Comparison of ENCODE assay signal across 11 cellular contexts in genomic region chr13:110015253-110015652, GRCh38.
A peak's percentile ranks its signal among the peaks of the same experiment; 100 is the strongest.
DNase-seq lines count a peak whose midpoint lies in the region; ATAC-seq and TF ChIP-seq lines count a peak whose summit lies in the region.
"Had no signal": no experiment of that assay in that cellular context is flagged by ENCODE, and none has a peak within 500 bp of the region (broad histone marks: within the 10 kb centered on the region; RNA-seq: fewer than 3 reads in every experiment).

No MANE protein-coding gene starts in this region.

- H3K4me3 ChIP-seq in stomach, result no peak overlapping the region
- H3K4me3 ChIP-seq: Peyer's patch had no signal

- H3K9me3 ChIP-seq in stomach, result no peaks in the 10 kb centered on the region
- H3K9me3 ChIP-seq: Peyer's patch had no signal

- H3K4me3 Mint-ChIP-seq in HFFc6 (no peak overlapping the region), chondrocyte (ENCODE audit: unreplicated experiment) (no peak overlapping the region)
- H3K4me3 Mint-ChIP-seq: activated naive CD8-positive, alpha-beta T cell treated with anti-CD3 and anti-CD28 coated beads, Interleukin-2, amount 50 U/mL, for 24 hours had no signal

- TF ChIP-seq CTCF in HFFc6 (IDR thresholded peaks at IDR 0.05) (no peak), chondrocyte (IDR thresholded peaks at IDR 0.05) (no peak), stomach (IDR thresholded peaks at IDR 0.05) (no peak)

- H3K27me3 Mint-ChIP-seq in HFFc6 (ENCODE audit: insufficient read depth) (no peaks in the 10 kb centered on the region; the same call in 1 of the 2 replicates), chondrocyte (ENCODE audit: low read depth) (no peaks in the 10 kb centered on the region)
- H3K27me3 Mint-ChIP-seq: activated naive CD8-positive, alpha-beta T cell treated with anti-CD3 and anti-CD28 coated beads, Interleukin-2, amount 50 U/mL, for 24 hours had no signal

- no peaks in the 10 kb centered on the region for H3K27me3 ChIP-seq in stomach
- H3K27me3 ChIP-seq: Peyer's patch had no signal

- peaks cover 0 to 10% (median 8%) of the 10 kb centered on the region in 4 donors for H3K4me1 ChIP-seq in stomach
- H3K4me1 ChIP-seq: Peyer's patch had no signal

- 15 to 40% (median 33%) methylated on average over 6 of the region's 6 CpGs for WGBS in stomach, 5 donors

- no peaks in the 10 kb centered on the region for H3K36me3 ChIP-seq in stomach
- H3K36me3 ChIP-seq: Peyer's patch had no signal

- intact Hi-C loops in stomach (cut with DNase I; ENCODE audit: low total_unique reads), result no loop called here

- H3K4me1 Mint-ChIP-seq in HFFc6 (ENCODE audit: low read depth) (peaks cover 86% of the 10 kb centered on the region), chondrocyte (ENCODE audit: low read depth) (peaks cover 73% of the 10 kb centered on the region)
- H3K4me1 Mint-ChIP-seq: activated naive CD8-positive, alpha-beta T cell treated with anti-CD3 and anti-CD28 coated beads, Interleukin-2, amount 50 U/mL, for 24 hours had no signal

- no peaks in the 10 kb centered on the region; the same call in 1 of the 2 replicates for H3K36me3 Mint-ChIP-seq in HFFc6 (ENCODE audit: low read depth)
- H3K36me3 Mint-ChIP-seq in chondrocyte (ENCODE audit: low read depth), result no peaks in the 10 kb centered on the region

- TF ChIP-seq POLR2A in stomach (IDR thresholded peaks at IDR 0.05) (no peak), erythroblast (IDR thresholded peaks at IDR 0.05; ENCODE audit: low read length) (no peak)

- H3K27ac Mint-ChIP-seq in HFFc6 (peak overlapping the region; percentile 45; the same call in 1 of the 2 replicates), chondrocyte (ENCODE audit: unreplicated experiment) (peak overlapping the region; percentile 58)
- H3K27ac Mint-ChIP-seq: activated naive CD8-positive, alpha-beta T cell treated with anti-CD3 and anti-CD28 coated beads, Interleukin-2, amount 50 U/mL, for 24 hours had no signal

- DNase-seq in HFFc6, result no peak
- peak; percentile 1 for DNase-seq in NCI-H2196 treated with DMSO at 0.1 percent for 48 hours (lab: John Stamatoyannopoulos, UW; ENCODE audit: unreplicated experiment)
- no peak for DNase-seq in chondrocyte (ENCODE audit: low spot score)
- DNase-seq in stomach, result peak; percentile 71
- no peak for DNase-seq in stimulated activated CD4-positive, alpha-beta T cell treated with anti-CD3 and anti-CD28 coated beads, Interleukin-15, amount 100 ng/mL, for 24 hours
- DNase-seq in erythroblast (lab: John Stamatoyannopoulos, UW), result no peak
- DNase-seq: activated naive CD8-positive, alpha-beta T cell treated with anti-CD3 and anti-CD28 coated beads, Interleukin-2, amount 50 U/mL, for 24 hours; GOT3; NCI-H2171; Peyer's patch had no signal

- no peak for TF ChIP-seq EP300 in stomach (IDR thresholded peaks at IDR 0.05)

- ATAC-seq in HG02973 (IDR thresholded peaks at IDR 0.05; ENCODE audit: unreplicated experiment), result no peak
- ATAC-seq: activated naive CD8-positive, alpha-beta T cell treated with anti-CD3 and anti-CD28 coated beads, Interleukin-2, amount 50 U/mL, for 24 hours had no signal

- H3K27ac ChIP-seq in stomach, result no peak overlapping the region
- H3K27ac ChIP-seq: Peyer's patch had no signal

- H3K9me3 Mint-ChIP-seq in HFFc6 (no peaks in the 10 kb centered on the region), chondrocyte (ENCODE audit: low read depth) (peaks cover 10% of the 10 kb centered on the region)

Comparison
In these comparisons a context has a peak if more than half of its experiments do, and no peak if none do; other contexts are left out.
1. DNase-seq: peak in NCI-H2196 treated with DMSO at 0.1 percent for 48 hours (single experiment) and stomach (single experiment); none in HFFc6 (single experiment), chondrocyte (single experiment), stimulated activated CD4-positive, alpha-beta T cell treated with anti-CD3 and anti-CD28 coated beads, Interleukin-15, amount 100 ng/mL, for 24 hours (single experiment) and erythroblast (0 of 2).